22 cellular contexts compared by ENCODE assay signal in the genomic region with DNA sequence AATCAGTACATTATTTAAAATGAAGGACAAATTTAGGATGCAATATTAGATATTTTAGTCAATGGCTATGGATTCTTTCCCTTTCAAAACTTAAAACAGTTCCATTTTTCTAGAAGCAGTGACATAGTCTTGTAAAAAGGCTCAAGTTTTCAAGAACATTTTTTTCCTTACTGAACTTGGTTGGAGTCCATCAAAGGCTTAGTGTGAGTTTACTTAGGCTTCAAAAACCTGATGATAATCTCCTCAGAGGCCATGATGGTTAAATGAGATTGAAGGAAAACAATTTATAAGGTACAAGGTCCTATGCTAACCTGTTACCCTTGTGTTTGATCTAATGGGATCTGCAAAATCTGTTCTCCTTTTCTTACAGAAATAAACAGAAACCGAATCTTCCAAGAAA.
"Had no signal": no experiment of that assay in that cellular context is flagged by ENCODE, and none has a peak within 500 bp of the region (broad histone marks: within the 10 kb centered on the region; RNA-seq: fewer than 3 reads in every experiment).

No MANE protein-coding gene starts in this region.

- H3K9me3 ChIP-seq: neutrophil, pancreas, stomach, thyroid gland, vagina had no signal

- DNase-seq: effector CD8-positive, alpha-beta T cell; endodermal cell; foreskin fibroblast; hypothalamus; immature natural killer cell; kidney; natural killer cell; pancreas; retina; stimulated activated CD4-positive, alpha-beta T cell treated with anti-CD3 and anti-CD28 coated beads, Interleukin-2, amount 100 ng/mL, for 24 hours; stimulated activated CD4-positive, alpha-beta T cell treated with anti-CD3 and anti-CD28 coated beads, Interleukin-4, amount 100 ng/mL, for 24 hours; stimulated activated naive CD4-positive, alpha-beta T cell treated with Interleukin-2 at 50 U/mL for 16 hours; stomach; thyroid gland; trophoblast cell had no signal

- H3K4me3 ChIP-seq: lung, pancreas, stomach, thyroid gland, vagina had no signal

- H3K27me3 ChIP-seq: neutrophil, pancreas, stomach, thyroid gland, vagina had no signal

- H3K9me3 Mint-ChIP-seq: immature natural killer cell; memory B cell; natural killer cell; stimulated activated effector memory CD8-positive, alpha-beta T cell treated with anti-CD3 and anti-CD28 coated beads, Interleukin-12 subunit alpha, Interleukin-12 subunit beta, amount 100 ng/mL, for 72 hours had no signal

- H3K27ac Mint-ChIP-seq: endodermal cell; stimulated activated effector memory CD8-positive, alpha-beta T cell treated with anti-CD3 and anti-CD28 coated beads, Interleukin-12 subunit alpha, Interleukin-12 subunit beta, amount 100 ng/mL, for 72 hours had no signal

- H3K4me3 Mint-ChIP-seq: endodermal cell; immature natural killer cell; memory B cell; natural killer cell; neural crest cell; stimulated activated effector memory CD8-positive, alpha-beta T cell treated with anti-CD3 and anti-CD28 coated beads, Interleukin-12 subunit alpha, Interleukin-12 subunit beta, amount 100 ng/mL, for 72 hours had no signal

- H3K4me1 Mint-ChIP-seq: memory B cell had no signal

- H3K27ac ChIP-seq: epithelial cell of prostate, neutrophil, pancreas, stomach, thyroid gland, vagina had no signal

- H3K4me1 ChIP-seq: pancreas, thyroid gland, vagina had no signal

- H3K27me3 Mint-ChIP-seq: memory B cell had no signal

- H3K36me3 ChIP-seq: thyroid gland had no signal
